Comparison of ENCODE assay signal across 2 cellular contexts in the genomic region with DNA sequence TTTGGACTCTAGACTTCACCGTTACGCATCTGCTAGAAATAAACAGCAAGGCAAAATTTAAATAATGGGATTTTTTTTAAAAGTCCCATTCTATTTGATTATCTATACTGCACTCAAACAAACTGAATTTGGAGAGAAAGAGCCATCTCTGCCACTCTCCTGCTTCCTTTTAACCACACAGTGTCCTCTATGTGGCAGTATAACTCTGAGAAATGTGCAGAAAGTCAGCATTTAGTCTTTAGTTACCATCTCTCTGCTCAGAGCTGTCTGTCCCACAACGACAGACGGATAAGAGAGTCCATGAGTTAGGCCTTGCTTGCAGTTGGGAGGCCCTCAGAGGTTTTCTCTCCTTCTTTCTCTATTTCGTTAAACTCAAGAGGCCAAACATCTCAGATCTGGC.
TF ChIP-seq lines count a peak whose summit lies in the region.

No MANE protein-coding gene starts in this region.

TF ChIP-seq in GM12878, 131 proteins besides CTCF, POLR2A, EP300 and RAD21 (continued from another document and continues in another):
- TF ChIP-seq, protein P1, sequence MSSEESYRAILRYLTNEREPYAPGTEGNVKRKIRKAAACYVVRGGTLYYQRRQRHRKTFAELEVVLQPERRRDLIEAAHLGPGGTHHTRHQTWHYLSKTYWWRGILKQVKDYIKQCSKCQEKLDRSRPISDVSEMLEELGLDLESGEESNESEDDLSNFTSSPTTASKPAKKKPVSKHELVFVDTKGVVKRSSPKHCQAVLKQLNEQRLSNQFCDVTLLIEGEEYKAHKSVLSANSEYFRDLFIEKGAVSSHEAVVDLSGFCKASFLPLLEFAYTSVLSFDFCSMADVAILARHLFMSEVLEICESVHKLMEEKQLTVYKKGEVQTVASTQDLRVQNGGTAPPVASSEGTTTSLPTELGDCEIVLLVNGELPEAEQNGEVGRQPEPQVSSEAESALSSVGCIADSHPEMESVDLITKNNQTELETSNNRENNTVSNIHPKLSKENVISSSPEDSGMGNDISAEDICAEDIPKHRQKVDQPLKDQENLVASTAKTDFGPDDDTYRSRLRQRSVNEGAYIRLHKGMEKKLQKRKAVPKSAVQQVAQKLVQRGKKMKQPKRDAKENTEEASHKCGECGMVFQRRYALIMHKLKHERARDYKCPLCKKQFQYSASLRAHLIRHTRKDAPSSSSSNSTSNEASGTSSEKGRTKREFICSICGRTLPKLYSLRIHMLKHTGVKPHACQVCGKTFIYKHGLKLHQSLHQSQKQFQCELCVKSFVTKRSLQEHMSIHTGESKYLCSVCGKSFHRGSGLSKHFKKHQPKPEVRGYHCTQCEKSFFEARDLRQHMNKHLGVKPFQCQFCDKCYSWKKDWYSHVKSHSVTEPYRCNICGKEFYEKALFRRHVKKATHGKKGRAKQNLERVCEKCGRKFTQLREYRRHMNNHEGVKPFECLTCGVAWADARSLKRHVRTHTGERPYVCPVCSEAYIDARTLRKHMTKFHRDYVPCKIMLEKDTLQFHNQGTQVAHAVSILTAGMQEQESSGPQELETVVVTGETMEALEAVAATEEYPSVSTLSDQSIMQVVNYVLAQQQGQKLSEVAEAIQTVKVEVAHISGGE (CRISPR knock-in tag; IDR thresholded peaks at IDR 0.05): no peak
- TF ChIP-seq, protein P2, sequence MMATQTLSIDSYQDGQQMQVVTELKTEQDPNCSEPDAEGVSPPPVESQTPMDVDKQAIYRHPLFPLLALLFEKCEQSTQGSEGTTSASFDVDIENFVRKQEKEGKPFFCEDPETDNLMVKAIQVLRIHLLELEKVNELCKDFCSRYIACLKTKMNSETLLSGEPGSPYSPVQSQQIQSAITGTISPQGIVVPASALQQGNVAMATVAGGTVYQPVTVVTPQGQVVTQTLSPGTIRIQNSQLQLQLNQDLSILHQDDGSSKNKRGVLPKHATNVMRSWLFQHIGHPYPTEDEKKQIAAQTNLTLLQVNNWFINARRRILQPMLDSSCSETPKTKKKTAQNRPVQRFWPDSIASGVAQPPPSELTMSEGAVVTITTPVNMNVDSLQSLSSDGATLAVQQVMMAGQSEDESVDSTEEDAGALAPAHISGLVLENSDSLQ (IDR thresholded peaks at IDR 0.05): no peak
- TF ChIP-seq ZNF622 (IDR thresholded peaks at IDR 0.05) (no peak), FOS (IDR thresholded peaks at IDR 0.05; ENCODE audit: borderline replicate concordance, extremely low read depth, insufficient read length) (no peak), PAX5 (IDR thresholded peaks at IDR 0.05; ENCODE audit: borderline replicate concordance, low read depth, low read length) (no peak), KLF5 (IDR thresholded peaks at IDR 0.05; ENCODE audit: partially characterized antibody) (no peak), FOXK2 (IDR thresholded peaks at IDR 0.05) (no peak), ZBED1 (IDR thresholded peaks at IDR 0.05; ENCODE audit: borderline replicate concordance) (no peak), POU2F2 (IDR thresholded peaks at IDR 0.05; ENCODE audit: borderline replicate concordance, low read depth, low read length) (no peak)
- TF ChIP-seq, protein P3, sequence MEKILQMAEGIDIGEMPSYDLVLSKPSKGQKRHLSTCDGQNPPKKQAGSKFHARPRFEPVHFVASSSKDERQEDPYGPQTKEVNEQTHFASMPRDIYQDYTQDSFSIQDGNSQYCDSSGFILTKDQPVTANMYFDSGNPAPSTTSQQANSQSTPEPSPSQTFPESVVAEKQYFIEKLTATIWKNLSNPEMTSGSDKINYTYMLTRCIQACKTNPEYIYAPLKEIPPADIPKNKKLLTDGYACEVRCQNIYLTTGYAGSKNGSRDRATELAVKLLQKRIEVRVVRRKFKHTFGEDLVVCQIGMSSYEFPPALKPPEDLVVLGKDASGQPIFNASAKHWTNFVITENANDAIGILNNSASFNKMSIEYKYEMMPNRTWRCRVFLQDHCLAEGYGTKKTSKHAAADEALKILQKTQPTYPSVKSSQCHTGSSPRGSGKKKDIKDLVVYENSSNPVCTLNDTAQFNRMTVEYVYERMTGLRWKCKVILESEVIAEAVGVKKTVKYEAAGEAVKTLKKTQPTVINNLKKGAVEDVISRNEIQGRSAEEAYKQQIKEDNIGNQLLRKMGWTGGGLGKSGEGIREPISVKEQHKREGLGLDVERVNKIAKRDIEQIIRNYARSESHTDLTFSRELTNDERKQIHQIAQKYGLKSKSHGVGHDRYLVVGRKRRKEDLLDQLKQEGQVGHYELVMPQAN (conservative IDR thresholded peaks at IDR 0.05): no peak
- TF ChIP-seq, protein P4, sequence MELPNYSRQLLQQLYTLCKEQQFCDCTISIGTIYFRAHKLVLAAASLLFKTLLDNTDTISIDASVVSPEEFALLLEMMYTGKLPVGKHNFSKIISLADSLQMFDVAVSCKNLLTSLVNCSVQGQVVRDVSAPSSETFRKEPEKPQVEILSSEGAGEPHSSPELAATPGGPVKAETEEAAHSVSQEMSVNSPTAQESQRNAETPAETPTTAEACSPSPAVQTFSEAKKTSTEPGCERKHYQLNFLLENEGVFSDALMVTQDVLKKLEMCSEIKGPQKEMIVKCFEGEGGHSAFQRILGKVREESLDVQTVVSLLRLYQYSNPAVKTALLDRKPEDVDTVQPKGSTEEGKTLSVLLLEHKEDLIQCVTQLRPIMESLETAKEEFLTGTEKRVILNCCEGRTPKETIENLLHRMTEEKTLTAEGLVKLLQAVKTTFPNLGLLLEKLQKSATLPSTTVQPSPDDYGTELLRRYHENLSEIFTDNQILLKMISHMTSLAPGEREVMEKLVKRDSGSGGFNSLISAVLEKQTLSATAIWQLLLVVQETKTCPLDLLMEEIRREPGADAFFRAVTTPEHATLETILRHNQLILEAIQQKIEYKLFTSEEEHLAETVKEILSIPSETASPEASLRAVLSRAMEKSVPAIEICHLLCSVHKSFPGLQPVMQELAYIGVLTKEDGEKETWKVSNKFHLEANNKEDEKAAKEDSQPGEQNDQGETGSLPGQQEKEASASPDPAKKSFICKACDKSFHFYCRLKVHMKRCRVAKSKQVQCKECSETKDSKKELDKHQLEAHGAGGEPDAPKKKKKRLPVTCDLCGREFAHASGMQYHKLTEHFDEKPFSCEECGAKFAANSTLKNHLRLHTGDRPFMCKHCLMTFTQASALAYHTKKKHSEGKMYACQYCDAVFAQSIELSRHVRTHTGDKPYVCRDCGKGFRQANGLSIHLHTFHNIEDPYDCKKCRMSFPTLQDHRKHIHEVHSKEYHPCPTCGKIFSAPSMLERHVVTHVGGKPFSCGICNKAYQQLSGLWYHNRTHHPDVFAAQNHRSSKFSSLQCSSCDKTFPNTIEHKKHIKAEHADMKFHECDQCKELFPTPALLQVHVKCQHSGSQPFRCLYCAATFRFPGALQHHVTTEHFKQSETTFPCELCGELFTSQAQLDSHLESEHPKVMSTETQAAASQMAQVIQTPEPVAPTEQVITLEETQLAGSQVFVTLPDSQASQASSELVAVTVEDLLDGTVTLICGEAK (IDR thresholded peaks at IDR 0.05; ENCODE audit: borderline replicate concordance): no peak
- TF ChIP-seq, protein P5, sequence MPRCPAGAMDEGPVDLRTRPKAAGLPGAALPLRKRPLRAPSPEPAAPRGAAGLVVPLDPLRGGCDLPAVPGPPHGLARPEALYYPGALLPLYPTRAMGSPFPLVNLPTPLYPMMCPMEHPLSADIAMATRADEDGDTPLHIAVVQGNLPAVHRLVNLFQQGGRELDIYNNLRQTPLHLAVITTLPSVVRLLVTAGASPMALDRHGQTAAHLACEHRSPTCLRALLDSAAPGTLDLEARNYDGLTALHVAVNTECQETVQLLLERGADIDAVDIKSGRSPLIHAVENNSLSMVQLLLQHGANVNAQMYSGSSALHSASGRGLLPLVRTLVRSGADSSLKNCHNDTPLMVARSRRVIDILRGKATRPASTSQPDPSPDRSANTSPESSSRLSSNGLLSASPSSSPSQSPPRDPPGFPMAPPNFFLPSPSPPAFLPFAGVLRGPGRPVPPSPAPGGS (IDR thresholded peaks at IDR 0.05; ENCODE audit: borderline replicate concordance, insufficient read depth, low read depth, low read length, poor library complexity, severe bottlenecking): no peak

TF ChIP-seq in liver, 16 proteins besides CTCF, POLR2A, EP300 and RAD21 (continued from another document):
- TF ChIP-seq, protein P6, sequence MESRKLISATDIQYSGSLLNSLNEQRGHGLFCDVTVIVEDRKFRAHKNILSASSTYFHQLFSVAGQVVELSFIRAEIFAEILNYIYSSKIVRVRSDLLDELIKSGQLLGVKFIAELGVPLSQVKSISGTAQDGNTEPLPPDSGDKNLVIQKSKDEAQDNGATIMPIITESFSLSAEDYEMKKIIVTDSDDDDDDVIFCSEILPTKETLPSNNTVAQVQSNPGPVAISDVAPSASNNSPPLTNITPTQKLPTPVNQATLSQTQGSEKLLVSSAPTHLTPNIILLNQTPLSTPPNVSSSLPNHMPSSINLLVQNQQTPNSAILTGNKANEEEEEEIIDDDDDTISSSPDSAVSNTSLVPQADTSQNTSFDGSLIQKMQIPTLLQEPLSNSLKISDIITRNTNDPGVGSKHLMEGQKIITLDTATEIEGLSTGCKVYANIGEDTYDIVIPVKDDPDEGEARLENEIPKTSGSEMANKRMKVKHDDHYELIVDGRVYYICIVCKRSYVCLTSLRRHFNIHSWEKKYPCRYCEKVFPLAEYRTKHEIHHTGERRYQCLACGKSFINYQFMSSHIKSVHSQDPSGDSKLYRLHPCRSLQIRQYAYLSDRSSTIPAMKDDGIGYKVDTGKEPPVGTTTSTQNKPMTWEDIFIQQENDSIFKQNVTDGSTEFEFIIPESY (IDR thresholded peaks at IDR 0.05): no peak
- TF ChIP-seq FOXA1 (IDR thresholded peaks at IDR 0.05) (no peak), SP1 (IDR thresholded peaks at IDR 0.05) (no peak), NR2F2 (IDR thresholded peaks at IDR 0.05) (no peak), HNF4A (conservative IDR thresholded peaks at IDR 0.05) (no peak)
- TF ChIP-seq, protein P7, sequence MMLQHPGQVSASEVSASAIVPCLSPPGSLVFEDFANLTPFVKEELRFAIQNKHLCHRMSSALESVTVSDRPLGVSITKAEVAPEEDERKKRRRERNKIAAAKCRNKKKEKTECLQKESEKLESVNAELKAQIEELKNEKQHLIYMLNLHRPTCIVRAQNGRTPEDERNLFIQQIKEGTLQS (IDR thresholded peaks at IDR 0.05): no peak
